Comparison of ENCODE assay signal across 1 cellular context in genomic region chr19:43495082-43495481, GRCh38.
TF ChIP-seq lines count a peak whose summit lies in the region.

No MANE protein-coding gene starts in this region.

TF ChIP-seq in GM23338, 12 proteins besides CTCF, POLR2A, EP300 and RAD21 (continued from another document):
- no peak for TF ChIP-seq REST (IDR thresholded peaks at IDR 0.05; ENCODE audit: unreplicated experiment)
- no peak for TF ChIP-seq ZNF331 (CRISPR knock-in tag; IDR thresholded peaks at IDR 0.05; ENCODE audit: low read depth)
